27 cellular contexts compared by ENCODE assay signal in genomic region chr9:87765521-87765920, GRCh38. TPM values are rescaled to one million over a fixed set of nuclear protein-coding genes. Genes with fewer than 3 reads are reported as not detected.
"Had no signal": no experiment of that assay in that cellular context is flagged by ENCODE, and none has a peak within 500 bp of the region (broad histone marks: within the 10 kb centered on the region; RNA-seq: fewer than 3 reads in every experiment).

No MANE protein-coding gene starts in this region.

- H3K27me3 ChIP-seq: ascending aorta had no signal

- DNase-seq: activated CD4-positive, alpha-beta memory T cell treated with anti-CD3 and anti-CD28 coated beads for 36 hours; activated CD4-positive, alpha-beta T cell treated with anti-CD3 and anti-CD28 coated beads for 36 hours; activated CD4-positive, alpha-beta T cell treated with anti-CD3 and anti-CD28 coated beads, Interleukin-2, amount 10 ng/mL, durations not matched to agents 24 days and 14 days; activated CD4-positive, CD25-positive, alpha-beta regulatory T cell; activated CD4-positive, CD25-positive, alpha-beta regulatory T cell treated with anti-CD3 and anti-CD28 coated beads, Interleukin-2, amount 50 U/mL, for 72 hours; activated CD8-positive, alpha-beta memory T cell treated with anti-CD3 and anti-CD28 coated beads, Interleukin-2, amount 50 U/mL, for 48 hours; activated CD8-positive, alpha-beta T cell treated with anti-CD3 and anti-CD28 coated beads, Interleukin-2, amount 10 ng/mL, durations not matched to agents 7 days and 5 days; activated gamma-delta T cell; activated naive CD4-positive, alpha-beta T cell; activated naive CD4-positive, alpha-beta T cell treated with anti-CD3 and anti-CD28 coated beads, Interleukin-2, amount 10 ng/mL, durations not matched to agents 7 days and 5 days; activated naive CD8-positive, alpha-beta T cell treated with anti-CD3 and anti-CD28 coated beads, Interleukin-2, amount 10 ng/mL, durations not matched to agents 7 days and 5 days; activated T-cell treated with anti-CD3 and anti-CD28 coated beads for 4 hours; activated T-cell treated with anti-CD3 and anti-CD28 coated beads, Interleukin-2, amount 50 U/mL, for 24 hours; activated T-cell treated with anti-CD3 and anti-CD28 coated beads, Interleukin-2, amount 50 U/mL, for 72 hours; caudate nucleus; cortex of kidney; dermis blood vessel endothelial cell; effector CD4-positive, alpha-beta T cell; effector memory CD8-positive, alpha-beta T cell; foreskin fibroblast; head of caudate nucleus; T-helper 2 cell had no signal

- H3K4me1 ChIP-seq: ascending aorta, breast epithelium had no signal

- H3K4me3 ChIP-seq: ascending aorta, breast epithelium had no signal

- H3K27ac Mint-ChIP-seq: activated CD4-positive, alpha-beta memory T cell treated with anti-CD3 and anti-CD28 coated beads for 36 hours; activated CD4-positive, alpha-beta T cell treated with anti-CD3 and anti-CD28 coated beads for 36 hours; activated CD4-positive, alpha-beta T cell treated with anti-CD3 and anti-CD28 coated beads, Interleukin-2, amount 10 ng/mL, durations not matched to agents 24 days and 14 days; activated CD8-positive, alpha-beta T cell treated with anti-CD3 and anti-CD28 coated beads, Interleukin-2, amount 10 ng/mL, durations not matched to agents 7 days and 5 days; activated naive CD4-positive, alpha-beta T cell treated with anti-CD3 and anti-CD28 coated beads, Interleukin-2, amount 10 ng/mL, durations not matched to agents 7 days and 5 days; activated naive CD4-positive, alpha-beta T cell treated with anti-CD3 and anti-CD28 coated beads, Interleukin-2, amount 50 U/mL, for 72 hours; activated naive CD8-positive, alpha-beta T cell treated with anti-CD3 and anti-CD28 coated beads, Interleukin-2, amount 10 ng/mL, durations not matched to agents 7 days and 5 days; activated T-cell treated with anti-CD3 and anti-CD28 coated beads, Interleukin-2, amount 50 U/mL, for 24 hours; activated T-cell treated with anti-CD3 and anti-CD28 coated beads, Interleukin-2, amount 50 U/mL, for 72 hours; brain; effector memory CD8-positive, alpha-beta T cell had no signal

- H3K36me3 ChIP-seq: ascending aorta, breast epithelium had no signal

- H3K4me3 Mint-ChIP-seq: activated CD4-positive, alpha-beta memory T cell treated with anti-CD3 and anti-CD28 coated beads for 36 hours; activated CD4-positive, alpha-beta T cell treated with anti-CD3 and anti-CD28 coated beads for 36 hours; activated CD4-positive, alpha-beta T cell treated with anti-CD3 and anti-CD28 coated beads, Interleukin-2, amount 10 ng/mL, durations not matched to agents 24 days and 14 days; activated CD8-positive, alpha-beta T cell treated with anti-CD3 and anti-CD28 coated beads, Interleukin-2, amount 10 ng/mL, durations not matched to agents 7 days and 5 days; activated naive CD4-positive, alpha-beta T cell treated with anti-CD3 and anti-CD28 coated beads, Interleukin-2, amount 10 ng/mL, durations not matched to agents 7 days and 5 days; activated naive CD8-positive, alpha-beta T cell treated with anti-CD3 and anti-CD28 coated beads, Interleukin-2, amount 10 ng/mL, durations not matched to agents 7 days and 5 days; activated T-cell treated with anti-CD3 and anti-CD28 coated beads, Interleukin-2, amount 50 U/mL, for 24 hours; activated T-cell treated with anti-CD3 and anti-CD28 coated beads, Interleukin-2, amount 50 U/mL, for 72 hours; brain; effector memory CD8-positive, alpha-beta T cell had no signal

- H3K36me3 Mint-ChIP-seq: activated CD4-positive, alpha-beta memory T cell treated with anti-CD3 and anti-CD28 coated beads for 36 hours; activated naive CD4-positive, alpha-beta T cell treated with anti-CD3 and anti-CD28 coated beads, Interleukin-2, amount 10 ng/mL, durations not matched to agents 7 days and 5 days; activated naive CD4-positive, alpha-beta T cell treated with anti-CD3 and anti-CD28 coated beads, Interleukin-2, amount 50 U/mL, for 72 hours; activated naive CD8-positive, alpha-beta T cell treated with anti-CD3 and anti-CD28 coated beads, Interleukin-2, amount 10 ng/mL, durations not matched to agents 7 days and 5 days; brain had no signal

- ATAC-seq: activated CD4-positive, alpha-beta T cell treated with anti-CD3 and anti-CD28 coated beads for 36 hours; activated CD8-positive, alpha-beta T cell treated with anti-CD3 and anti-CD28 coated beads, Interleukin-2, amount 10 ng/mL, durations not matched to agents 7 days and 5 days; activated naive CD4-positive, alpha-beta T cell treated with anti-CD3 and anti-CD28 coated beads, Interleukin-2, amount 50 U/mL, for 72 hours; activated T-cell treated with anti-CD3 and anti-CD28 coated beads, Interleukin-2, amount 50 U/mL, for 72 hours; effector memory CD8-positive, alpha-beta T cell; esophagus mucosa had no signal

- H3K9me3 ChIP-seq: ascending aorta, breast epithelium had no signal

- H3K4me1 Mint-ChIP-seq: activated CD4-positive, alpha-beta T cell treated with anti-CD3 and anti-CD28 coated beads, Interleukin-2, amount 10 ng/mL, durations not matched to agents 24 days and 14 days; activated naive CD4-positive, alpha-beta T cell treated with anti-CD3 and anti-CD28 coated beads, Interleukin-2, amount 10 ng/mL, durations not matched to agents 7 days and 5 days; activated naive CD8-positive, alpha-beta T cell treated with anti-CD3 and anti-CD28 coated beads, Interleukin-2, amount 10 ng/mL, durations not matched to agents 7 days and 5 days; brain had no signal

- H3K27ac ChIP-seq: ascending aorta, breast epithelium had no signal

- H3K9me3 Mint-ChIP-seq: activated CD4-positive, alpha-beta memory T cell treated with anti-CD3 and anti-CD28 coated beads for 36 hours; activated CD4-positive, alpha-beta T cell treated with anti-CD3 and anti-CD28 coated beads, Interleukin-2, amount 10 ng/mL, durations not matched to agents 24 days and 14 days; activated naive CD4-positive, alpha-beta T cell treated with anti-CD3 and anti-CD28 coated beads, Interleukin-2, amount 10 ng/mL, durations not matched to agents 7 days and 5 days; activated naive CD4-positive, alpha-beta T cell treated with anti-CD3 and anti-CD28 coated beads, Interleukin-2, amount 50 U/mL, for 72 hours; activated naive CD8-positive, alpha-beta T cell treated with anti-CD3 and anti-CD28 coated beads, Interleukin-2, amount 10 ng/mL, durations not matched to agents 7 days and 5 days; activated T-cell treated with anti-CD3 and anti-CD28 coated beads, Interleukin-2, amount 50 U/mL, for 24 hours; activated T-cell treated with anti-CD3 and anti-CD28 coated beads, Interleukin-2, amount 50 U/mL, for 72 hours; effector memory CD8-positive, alpha-beta T cell had no signal

RNA-seq across cellular contexts. Expression of gene CTSL, which starts 39.6 kb away (rescaled TPM):
- total RNA-seq: activated CD8-positive, alpha-beta T cell treated with anti-CD3 and anti-CD28 coated beads, Interleukin-2, amount 10 ng/mL, durations not matched to agents 7 days and 5 days had no signal
